8 cellular contexts compared by ENCODE assay signal in the genomic region with DNA sequence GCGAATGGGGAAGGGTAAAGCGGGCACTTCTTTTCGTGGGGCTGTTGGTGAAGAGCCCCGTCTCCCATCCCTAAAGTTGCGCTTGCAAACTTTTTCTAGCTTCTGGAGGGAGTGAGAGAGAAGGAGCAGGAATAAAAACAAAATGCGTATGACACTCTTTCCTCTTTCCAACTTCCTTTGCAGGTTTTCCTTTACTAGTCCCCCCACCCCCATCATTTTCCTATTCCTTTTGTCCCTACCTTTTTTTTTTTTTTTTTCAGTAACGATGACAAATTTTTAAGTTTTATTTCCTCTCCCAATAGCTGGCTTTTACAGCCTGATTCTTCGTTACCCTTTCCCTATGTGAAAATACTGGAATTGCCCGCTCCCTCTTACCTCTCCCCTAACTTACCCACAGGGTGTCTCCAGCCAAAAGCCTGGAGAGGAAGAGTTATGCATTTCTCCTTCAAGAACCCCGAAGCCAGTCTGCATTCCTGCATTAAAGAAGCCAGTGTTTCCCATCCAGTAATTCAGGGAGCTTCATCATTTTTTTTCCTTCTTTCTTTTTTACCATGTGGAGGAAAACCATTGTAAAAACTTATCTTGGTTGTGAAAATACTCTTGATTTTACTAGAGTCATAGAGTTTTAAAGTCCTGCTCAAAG. TPM values are rescaled to one million over a fixed set of nuclear protein-coding genes. Genes with fewer than 3 reads are reported as not detected.
DNase-seq lines count a peak whose midpoint lies in the region; ATAC-seq, FAIRE-seq and TF ChIP-seq lines count a peak whose summit lies in the region.

No MANE protein-coding gene starts in this region.

- intact Hi-C loops in kidney (cut with DNase I) = no loop called here
- intact Hi-C loops in stomach (cut with DNase I; ENCODE audit: low total_unique reads) = no loop called here

- no peak for FAIRE-seq in kidney (lab: Jason Lieb, UNC)

- no peak for TF ChIP-seq CTCF in astrocyte of the spinal cord (IDR thresholded peaks at IDR 0.05; ENCODE audit: low read depth, low read length)
- no peak for TF ChIP-seq CTCF in kidney (IDR thresholded peaks at IDR 0.05; ENCODE audit: borderline replicate concordance, extremely low read depth, insufficient read depth)
- TF ChIP-seq CTCF in stomach (IDR thresholded peaks at IDR 0.05) = no peak

- peak; percentile 13 for DNase-seq in NCI-H748 (lab: John Stamatoyannopoulos, UW; ENCODE audit: unreplicated experiment)
- DNase-seq in NCI-H748 treated with DMSO at 0.1 percent for 48 hours (lab: John Stamatoyannopoulos, UW) = no peak
- peak; percentile 68 for DNase-seq in astrocyte of the spinal cord (ENCODE audit: low read depth, low spot score)
- no peak for DNase-seq in kidney
- no peak for DNase-seq in stomach
- no peak for DNase-seq in SIG-M5 (lab: John Stamatoyannopoulos, UW)
- DNase-seq in ACHN = no peak

- H3K36me3 ChIP-seq in kidney (ENCODE audit: control insufficient read depth in 1 of 2, insufficient read depth in 2 of 2, low read length in 2 of 2) (no peaks in the 10 kb centered on the region), stomach (no peaks in the 10 kb centered on the region)

- TF ChIP-seq EP300 in stomach (IDR thresholded peaks at IDR 0.05) = no peak

- WGBS in stomach, 5 donors = 3 to 8% (median 4%) methylated on average over 10 of the region's 10 CpGs

- H3K9me3 ChIP-seq in kidney (ENCODE audit: control insufficient read depth in 1 of 2, low read length in 2 of 2) = no peaks in the 10 kb centered on the region
- H3K9me3 ChIP-seq in stomach = no peaks in the 10 kb centered on the region

- H3K27me3 ChIP-seq in stomach = no peaks in the 10 kb centered on the region

- in situ Hi-C loops in astrocyte of the spinal cord (cut with HindIII; ENCODE audit: low sequenced_read_pairs) (no loop called here), ACHN (cut with HindIII; ENCODE audit: low pct_ligation_motif_present, low pct_unique_long_range_greater_than_20kb, low sequenced_read_pairs) (no loop called here)

- H3K4me3 ChIP-seq in astrocyte of the spinal cord (ENCODE audit: low read depth, low read length) (peak overlapping the region; percentile 85), kidney (ENCODE audit: low read length in 2 of 2) (peak overlapping the region; percentile 81 to 84), stomach (peak overlapping the region; percentile 55 to 63 (median 62))

- H3K9ac ChIP-seq in kidney (ENCODE audit: low read length in 2 of 2) = peak overlapping the region; percentile 37 to 87

- no peak for TF ChIP-seq POLR2A in stomach (IDR thresholded peaks at IDR 0.05)

- H3K27ac ChIP-seq in kidney (ENCODE audit: low read depth in 2 of 2, low read length in 2 of 2) (peak overlapping the region; percentile 72 to 86), stomach (peak overlapping the region; percentile 50 to 90 (median 86))

- H3K4me1 ChIP-seq in kidney (ENCODE audit: control insufficient read depth in 1 of 2, insufficient read depth in 1 of 2, low read depth in 1 of 2, low read length in 2 of 2) (no peaks in the 10 kb centered on the region), stomach (peaks cover 5 to 41% (median 25%) of the 10 kb centered on the region in 4 donors)

- ATAC-seq in HG02571 (IDR thresholded peaks at IDR 0.05; ENCODE audit: unreplicated experiment) = no peak

RNA-seq across cellular contexts. Expression of gene ARSJ, which starts 0.6 kb away (rescaled TPM):
- total RNA-seq in kidney (16.7 TPM), stomach (10 to 100 TPM in 1 of 5 donors, 1 to 10 TPM in 4; 4.1 to 23.3 (median 8.5) TPM)
- polyA plus RNA-seq in kidney (ENCODE audit: insufficient read depth, low read depth, low replicate concordance) (3.6 TPM), stomach (1 to 10 TPM in 2 of 3 donors, under 1 TPM in 1; 0.92 to 1.9 (median 1.1) TPM)

Comparison
In these comparisons a context has a peak if more than half of its experiments do, and no peak if none do; other contexts are left out.
1. DNase-seq: peak in NCI-H748 (single experiment) and astrocyte of the spinal cord (single experiment); none in NCI-H748 treated with DMSO at 0.1 percent for 48 hours (single experiment), kidney (single experiment), stomach (single experiment), SIG-M5 (single experiment) and ACHN (single experiment).
2. Peak in every context shown above with its lines, with median percentiles within 50 percentile points of each other: H3K4me3 ChIP-seq.